In the genomic region with DNA sequence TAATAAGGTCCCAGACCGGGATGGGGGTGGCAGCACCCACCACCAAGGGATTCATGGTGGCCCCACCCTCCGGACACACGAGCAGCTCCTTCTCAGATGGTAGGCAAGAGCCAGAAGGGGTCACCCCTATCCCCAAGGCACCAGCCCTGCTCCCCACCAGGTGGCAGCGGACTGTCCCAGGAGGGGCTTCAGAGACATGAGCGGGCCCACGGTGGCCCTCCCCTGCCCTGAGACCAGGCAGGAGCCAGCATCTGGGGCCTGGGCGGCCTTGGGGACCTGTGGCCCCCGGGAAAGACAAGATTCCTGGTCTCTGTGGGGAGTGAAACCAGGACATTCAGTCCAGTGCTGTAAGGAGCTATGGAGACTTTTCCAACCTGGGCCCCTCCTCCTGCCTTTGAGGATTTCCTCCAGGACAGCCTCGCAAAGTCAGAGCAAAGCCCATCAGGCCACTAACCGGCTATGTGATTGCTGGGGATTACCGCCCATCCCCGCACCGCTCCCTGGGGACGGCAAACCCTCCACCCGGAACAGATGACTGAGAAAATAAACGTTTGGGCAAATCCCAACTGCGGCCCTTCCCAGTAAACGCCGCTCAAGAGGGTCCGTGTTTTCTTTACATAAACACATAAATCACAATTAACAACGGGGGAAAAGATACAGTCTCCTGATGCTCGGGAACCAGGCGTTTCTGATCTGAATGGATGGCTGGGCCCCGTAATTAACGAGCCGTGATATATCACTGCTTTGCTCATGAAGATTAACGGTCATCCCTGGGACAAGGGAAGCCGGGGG, we compare ENCODE assay signal across 1 cellular context.
A peak's percentile ranks its signal among the peaks of the same experiment; 100 is the strongest.
TF ChIP-seq lines count a peak whose summit lies in the region.

No MANE protein-coding gene starts in this region.

TF ChIP-seq in HEK293, 187 proteins besides CTCF, POLR2A, EP300 and RAD21 (continued from another document):
- TF ChIP-seq, protein P1, sequence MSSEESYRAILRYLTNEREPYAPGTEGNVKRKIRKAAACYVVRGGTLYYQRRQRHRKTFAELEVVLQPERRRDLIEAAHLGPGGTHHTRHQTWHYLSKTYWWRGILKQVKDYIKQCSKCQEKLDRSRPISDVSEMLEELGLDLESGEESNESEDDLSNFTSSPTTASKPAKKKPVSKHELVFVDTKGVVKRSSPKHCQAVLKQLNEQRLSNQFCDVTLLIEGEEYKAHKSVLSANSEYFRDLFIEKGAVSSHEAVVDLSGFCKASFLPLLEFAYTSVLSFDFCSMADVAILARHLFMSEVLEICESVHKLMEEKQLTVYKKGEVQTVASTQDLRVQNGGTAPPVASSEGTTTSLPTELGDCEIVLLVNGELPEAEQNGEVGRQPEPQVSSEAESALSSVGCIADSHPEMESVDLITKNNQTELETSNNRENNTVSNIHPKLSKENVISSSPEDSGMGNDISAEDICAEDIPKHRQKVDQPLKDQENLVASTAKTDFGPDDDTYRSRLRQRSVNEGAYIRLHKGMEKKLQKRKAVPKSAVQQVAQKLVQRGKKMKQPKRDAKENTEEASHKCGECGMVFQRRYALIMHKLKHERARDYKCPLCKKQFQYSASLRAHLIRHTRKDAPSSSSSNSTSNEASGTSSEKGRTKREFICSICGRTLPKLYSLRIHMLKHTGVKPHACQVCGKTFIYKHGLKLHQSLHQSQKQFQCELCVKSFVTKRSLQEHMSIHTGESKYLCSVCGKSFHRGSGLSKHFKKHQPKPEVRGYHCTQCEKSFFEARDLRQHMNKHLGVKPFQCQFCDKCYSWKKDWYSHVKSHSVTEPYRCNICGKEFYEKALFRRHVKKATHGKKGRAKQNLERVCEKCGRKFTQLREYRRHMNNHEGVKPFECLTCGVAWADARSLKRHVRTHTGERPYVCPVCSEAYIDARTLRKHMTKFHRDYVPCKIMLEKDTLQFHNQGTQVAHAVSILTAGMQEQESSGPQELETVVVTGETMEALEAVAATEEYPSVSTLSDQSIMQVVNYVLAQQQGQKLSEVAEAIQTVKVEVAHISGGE (tag by site-specific recombination; conservative IDR thresholded peaks at IDR 0.05; ENCODE audit: low read depth): 0 out of 2 replicates have a peak, but pooled peaks have one; percentile 14
- TF ChIP-seq, protein P2, sequence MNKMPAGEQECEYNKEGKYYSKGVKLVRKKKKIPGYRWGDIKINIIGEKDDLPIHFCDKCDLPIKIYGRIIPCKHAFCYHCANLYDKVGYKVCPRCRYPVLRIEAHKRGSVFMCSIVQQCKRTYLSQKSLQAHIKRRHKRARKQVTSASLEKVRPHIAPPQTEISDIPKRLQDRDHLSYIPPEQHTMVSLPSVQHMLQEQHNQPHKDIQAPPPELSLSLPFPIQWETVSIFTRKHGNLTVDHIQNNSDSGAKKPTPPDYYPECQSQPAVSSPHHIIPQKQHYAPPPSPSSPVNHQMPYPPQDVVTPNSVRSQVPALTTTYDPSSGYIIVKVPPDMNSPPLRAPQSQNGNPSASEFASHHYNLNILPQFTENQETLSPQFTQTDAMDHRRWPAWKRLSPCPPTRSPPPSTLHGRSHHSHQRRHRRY (tag by site-specific recombination; IDR thresholded peaks at IDR 0.05): peak; percentile 85; the same call in 1 of the 2 replicates
- TF ChIP-seq, protein P3, sequence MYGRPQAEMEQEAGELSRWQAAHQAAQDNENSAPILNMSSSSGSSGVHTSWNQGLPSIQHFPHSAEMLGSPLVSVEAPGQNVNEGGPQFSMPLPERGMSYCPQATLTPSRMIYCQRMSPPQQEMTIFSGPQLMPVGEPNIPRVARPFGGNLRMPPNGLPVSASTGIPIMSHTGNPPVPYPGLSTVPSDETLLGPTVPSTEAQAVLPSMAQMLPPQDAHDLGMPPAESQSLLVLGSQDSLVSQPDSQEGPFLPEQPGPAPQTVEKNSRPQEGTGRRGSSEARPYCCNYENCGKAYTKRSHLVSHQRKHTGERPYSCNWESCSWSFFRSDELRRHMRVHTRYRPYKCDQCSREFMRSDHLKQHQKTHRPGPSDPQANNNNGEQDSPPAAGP (tag by site-specific recombination; IDR thresholded peaks at IDR 0.05): peak; percentile 100
- TF ChIP-seq ZNF571 (tag by site-specific recombination; IDR thresholded peaks at IDR 0.05) (no peak), ZNF514 (tag by site-specific recombination; IDR thresholded peaks at IDR 0.05) (no peak), ZNF555 (tag by site-specific recombination; conservative IDR thresholded peaks at IDR 0.05) (no peak), ZNF354C (tag by site-specific recombination; IDR thresholded peaks at IDR 0.05; ENCODE audit: borderline replicate concordance, low read depth) (no peak), ZNF302 (tag by site-specific recombination; IDR thresholded peaks at IDR 0.05; ENCODE audit: low read depth) (no peak; the same call in 1 of the 2 replicates), ZNF114 (tag by site-specific recombination; IDR thresholded peaks at IDR 0.05) (no peak), GFI1B (tag by site-specific recombination; IDR thresholded peaks at IDR 0.05) (peak; percentile 99), EGR2 (tag by site-specific recombination; IDR thresholded peaks at IDR 0.05; ENCODE audit: low read depth) (no peak), GLIS2 (tag by site-specific recombination; IDR thresholded peaks at IDR 0.05) (peak; percentile 64; the same call in 1 of the 2 replicates), ZNF132 (tag by site-specific recombination; IDR thresholded peaks at IDR 0.05; ENCODE audit: borderline replicate concordance) (no peak), ZNF221 (tag by site-specific recombination; IDR thresholded peaks at IDR 0.05; ENCODE audit: borderline replicate concordance) (no peak), ZNF112 (tag by site-specific recombination; IDR thresholded peaks at IDR 0.05) (no peak)
- TF ChIP-seq, protein P4, sequence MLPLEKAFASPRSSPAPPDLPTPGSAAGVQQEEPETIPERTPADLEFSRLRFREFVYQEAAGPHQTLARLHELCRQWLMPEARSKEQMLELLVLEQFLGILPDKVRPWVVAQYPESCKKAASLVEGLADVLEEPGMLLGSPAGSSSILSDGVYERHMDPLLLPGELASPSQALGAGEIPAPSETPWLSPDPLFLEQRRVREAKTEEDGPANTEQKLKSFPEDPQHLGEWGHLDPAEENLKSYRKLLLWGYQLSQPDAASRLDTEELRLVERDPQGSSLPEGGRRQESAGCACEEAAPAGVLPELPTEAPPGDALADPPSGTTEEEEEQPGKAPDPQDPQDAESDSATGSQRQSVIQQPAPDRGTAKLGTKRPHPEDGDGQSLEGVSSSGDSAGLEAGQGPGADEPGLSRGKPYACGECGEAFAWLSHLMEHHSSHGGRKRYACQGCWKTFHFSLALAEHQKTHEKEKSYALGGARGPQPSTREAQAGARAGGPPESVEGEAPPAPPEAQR (tag by site-specific recombination; IDR thresholded peaks at IDR 0.05): 0 out of 2 replicates have a peak, but pooled peaks have one; percentile 26
- TF ChIP-seq, protein P5, sequence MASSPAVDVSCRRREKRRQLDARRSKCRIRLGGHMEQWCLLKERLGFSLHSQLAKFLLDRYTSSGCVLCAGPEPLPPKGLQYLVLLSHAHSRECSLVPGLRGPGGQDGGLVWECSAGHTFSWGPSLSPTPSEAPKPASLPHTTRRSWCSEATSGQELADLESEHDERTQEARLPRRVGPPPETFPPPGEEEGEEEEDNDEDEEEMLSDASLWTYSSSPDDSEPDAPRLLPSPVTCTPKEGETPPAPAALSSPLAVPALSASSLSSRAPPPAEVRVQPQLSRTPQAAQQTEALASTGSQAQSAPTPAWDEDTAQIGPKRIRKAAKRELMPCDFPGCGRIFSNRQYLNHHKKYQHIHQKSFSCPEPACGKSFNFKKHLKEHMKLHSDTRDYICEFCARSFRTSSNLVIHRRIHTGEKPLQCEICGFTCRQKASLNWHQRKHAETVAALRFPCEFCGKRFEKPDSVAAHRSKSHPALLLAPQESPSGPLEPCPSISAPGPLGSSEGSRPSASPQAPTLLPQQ (tag by site-specific recombination; IDR thresholded peaks at IDR 0.05): peak; percentile 77
- TF ChIP-seq, protein P6, sequence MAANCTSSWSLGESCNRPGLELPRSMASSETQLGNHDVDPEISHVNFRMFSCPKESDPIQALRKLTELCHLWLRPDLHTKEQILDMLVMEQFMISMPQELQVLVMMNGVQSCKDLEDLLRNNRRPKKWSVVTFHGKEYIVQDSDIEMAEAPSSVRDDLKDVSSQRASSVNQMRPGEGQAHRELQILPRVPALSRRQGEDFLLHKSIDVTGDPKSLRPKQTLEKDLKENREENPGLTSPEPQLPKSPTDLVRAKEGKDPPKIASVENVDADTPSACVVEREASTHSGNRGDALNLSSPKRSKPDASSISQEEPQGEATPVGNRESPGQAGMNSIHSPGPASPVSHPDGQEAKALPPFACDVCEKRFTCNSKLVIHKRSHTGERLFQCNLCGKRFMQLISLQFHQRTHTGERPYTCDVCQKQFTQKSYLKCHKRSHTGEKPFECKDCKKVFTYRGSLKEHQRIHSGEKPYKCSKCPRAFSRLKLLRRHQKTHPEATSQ (tag by site-specific recombination; IDR thresholded peaks at IDR 0.05): peak; percentile 47; the same call in 1 of the 2 replicates
